ENCODE assay signal across 1 cellular context in the genomic region with DNA sequence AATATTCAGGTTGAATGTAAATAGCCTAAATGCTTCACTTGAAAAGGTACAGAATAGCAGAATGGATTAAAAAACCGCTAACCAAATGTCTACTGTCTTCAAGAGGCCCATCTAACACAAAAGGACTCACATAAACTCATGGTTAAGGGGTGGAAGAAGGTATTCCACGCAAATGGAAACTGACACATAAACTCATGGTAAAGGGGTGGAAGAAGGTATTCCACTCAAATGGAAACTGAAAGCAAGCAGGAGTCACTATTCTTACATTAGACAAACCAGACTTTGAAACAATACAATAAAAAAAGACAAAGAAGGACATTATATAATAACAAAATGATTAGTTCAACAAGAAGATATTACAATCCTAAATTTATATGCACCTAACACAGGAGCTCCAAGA.
TF ChIP-seq lines count a peak whose summit lies in the region.

No MANE protein-coding gene starts in this region.

TF ChIP-seq in GM12878, 131 proteins besides CTCF, POLR2A, EP300 and RAD21:
- TF ChIP-seq, protein P1, sequence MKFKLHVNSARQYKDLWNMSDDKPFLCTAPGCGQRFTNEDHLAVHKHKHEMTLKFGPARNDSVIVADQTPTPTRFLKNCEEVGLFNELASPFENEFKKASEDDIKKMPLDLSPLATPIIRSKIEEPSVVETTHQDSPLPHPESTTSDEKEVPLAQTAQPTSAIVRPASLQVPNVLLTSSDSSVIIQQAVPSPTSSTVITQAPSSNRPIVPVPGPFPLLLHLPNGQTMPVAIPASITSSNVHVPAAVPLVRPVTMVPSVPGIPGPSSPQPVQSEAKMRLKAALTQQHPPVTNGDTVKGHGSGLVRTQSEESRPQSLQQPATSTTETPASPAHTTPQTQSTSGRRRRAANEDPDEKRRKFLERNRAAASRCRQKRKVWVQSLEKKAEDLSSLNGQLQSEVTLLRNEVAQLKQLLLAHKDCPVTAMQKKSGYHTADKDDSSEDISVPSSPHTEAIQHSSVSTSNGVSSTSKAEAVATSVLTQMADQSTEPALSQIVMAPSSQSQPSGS (IDR thresholded peaks at IDR 0.05; ENCODE audit: low read length) = no peak
- peak; percentile 20 to 39; a peak in 2 of 4 replicates for TF ChIP-seq IKZF2 (IDR thresholded peaks at IDR 0.05)
- no peak for TF ChIP-seq CBX5 (IDR thresholded peaks at IDR 0.05; ENCODE audit: low read depth)
- TF ChIP-seq MYC (IDR thresholded peaks at IDR 0.05; ENCODE audit: insufficient read depth, insufficient read length, insufficient replicate concordance, low read length, severe bottlenecking) = no peak
- TF ChIP-seq, protein P2, sequence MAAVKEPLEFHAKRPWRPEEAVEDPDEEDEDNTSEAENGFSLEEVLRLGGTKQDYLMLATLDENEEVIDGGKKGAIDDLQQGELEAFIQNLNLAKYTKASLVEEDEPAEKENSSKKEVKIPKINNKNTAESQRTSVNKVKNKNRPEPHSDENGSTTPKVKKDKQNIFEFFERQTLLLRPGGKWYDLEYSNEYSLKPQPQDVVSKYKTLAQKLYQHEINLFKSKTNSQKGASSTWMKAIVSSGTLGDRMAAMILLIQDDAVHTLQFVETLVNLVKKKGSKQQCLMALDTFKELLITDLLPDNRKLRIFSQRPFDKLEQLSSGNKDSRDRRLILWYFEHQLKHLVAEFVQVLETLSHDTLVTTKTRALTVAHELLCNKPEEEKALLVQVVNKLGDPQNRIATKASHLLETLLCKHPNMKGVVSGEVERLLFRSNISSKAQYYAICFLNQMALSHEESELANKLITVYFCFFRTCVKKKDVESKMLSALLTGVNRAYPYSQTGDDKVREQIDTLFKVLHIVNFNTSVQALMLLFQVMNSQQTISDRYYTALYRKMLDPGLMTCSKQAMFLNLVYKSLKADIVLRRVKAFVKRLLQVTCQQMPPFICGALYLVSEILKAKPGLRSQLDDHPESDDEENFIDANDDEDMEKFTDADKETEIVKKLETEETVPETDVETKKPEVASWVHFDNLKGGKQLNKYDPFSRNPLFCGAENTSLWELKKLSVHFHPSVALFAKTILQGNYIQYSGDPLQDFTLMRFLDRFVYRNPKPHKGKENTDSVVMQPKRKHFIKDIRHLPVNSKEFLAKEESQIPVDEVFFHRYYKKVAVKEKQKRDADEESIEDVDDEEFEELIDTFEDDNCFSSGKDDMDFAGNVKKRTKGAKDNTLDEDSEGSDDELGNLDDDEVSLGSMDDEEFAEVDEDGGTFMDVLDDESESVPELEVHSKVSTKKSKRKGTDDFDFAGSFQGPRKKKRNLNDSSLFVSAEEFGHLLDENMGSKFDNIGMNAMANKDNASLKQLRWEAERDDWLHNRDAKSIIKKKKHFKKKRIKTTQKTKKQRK (IDR thresholded peaks at IDR 0.05; ENCODE audit: low read depth, low read length) = no peak
- no peak for TF ChIP-seq BMI1 (IDR thresholded peaks at IDR 0.05; ENCODE audit: borderline replicate concordance)
